In the genomic region with DNA sequence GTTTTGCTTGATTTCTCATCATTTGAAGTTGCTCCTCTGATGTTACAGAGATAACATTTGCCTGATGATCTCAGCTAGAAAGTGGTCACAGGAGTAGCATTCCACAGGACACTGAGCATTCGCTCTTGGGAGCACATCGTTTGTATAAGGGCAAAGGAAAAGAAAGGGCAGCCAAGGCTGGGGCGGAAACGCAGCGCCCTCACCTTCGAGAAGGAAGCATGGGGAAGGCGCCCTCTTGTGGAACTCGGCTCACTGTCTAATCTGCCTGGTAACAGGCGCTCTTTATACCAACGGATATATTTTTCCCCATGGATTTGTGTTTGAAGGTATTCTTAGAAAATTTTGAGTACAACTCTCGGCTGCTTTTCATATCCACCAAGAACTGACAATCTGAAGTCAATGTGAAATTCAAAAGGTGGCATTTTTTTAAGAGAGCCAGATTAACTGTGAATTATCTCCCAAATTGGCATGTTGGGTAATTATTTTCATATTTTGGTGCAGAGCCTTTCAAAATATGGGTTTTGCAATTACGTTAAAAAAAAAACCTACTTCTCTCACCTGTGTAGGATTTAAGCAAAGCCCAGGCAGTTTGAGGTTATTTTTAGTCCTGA, we compare ENCODE assay signal across 8 cellular contexts.
DNase-seq lines count a peak whose midpoint lies in the region; ATAC-seq and TF ChIP-seq lines count a peak whose summit lies in the region.

No MANE protein-coding gene starts in this region.

- H3K27me3 Mint-ChIP-seq in osteocyte (ENCODE audit: unreplicated experiment), result peaks cover 2% of the 10 kb centered on the region

- peaks cover 10% of the 10 kb centered on the region for H3K4me1 Mint-ChIP-seq in osteocyte (ENCODE audit: unreplicated experiment)

- H3K36me3 Mint-ChIP-seq in osteocyte (ENCODE audit: unreplicated experiment), result no peaks in the 10 kb centered on the region

- TF ChIP-seq EP300 in gastroesophageal sphincter (IDR thresholded peaks at IDR 0.05), result no peak

- no peaks in the 10 kb centered on the region for H3K27me3 ChIP-seq in RWPE2 (ENCODE audit: insufficient read depth, poor library complexity, severe bottlenecking)
- H3K27me3 ChIP-seq in gastroesophageal sphincter, result no peaks in the 10 kb centered on the region
- no peaks in the 10 kb centered on the region for H3K27me3 ChIP-seq in tibial artery

- H3K4me3 ChIP-seq in RWPE2 (ENCODE audit: severe bottlenecking) (no peak overlapping the region), gastroesophageal sphincter (no peak overlapping the region), tibial artery (peak overlapping the region in 1 of 2 donors; percentile 2)

- H3K27ac ChIP-seq in RWPE2 (ENCODE audit: poor library complexity, severe bottlenecking) (no peak overlapping the region), gastroesophageal sphincter (peak overlapping the region in 1 of 4 donors; percentile 35), tibial artery (peak overlapping the region; percentile 26 to 35)

- intact Hi-C loops in tibial artery (cut with DNase I; ENCODE audit: low total_unique reads), result loop anchor here (2.0 to 10.0 kb wide), 3 partner anchors 87 to 203 kb away; partner anchors contain the start of gene DYRK2

- H3K9me3 ChIP-seq in RWPE2 (ENCODE audit: severe bottlenecking) (no peaks in the 10 kb centered on the region), gastroesophageal sphincter (no peaks in the 10 kb centered on the region), tibial artery (no peaks in the 10 kb centered on the region)

- DNase-seq in DMS79 (lab: John Stamatoyannopoulos, UW) (peak; percentile 51), LHCN-M2 (ENCODE audit: low read depth) (peak; percentile 82), RWPE2 (ENCODE audit: low spot score) (no peak), osteocyte (ENCODE audit: extremely low spot score, unreplicated experiment) (peak; percentile 88), tibial artery (peak; percentile 90 to 91)
- peak; percentile 60 for DNase-seq in activated gamma-delta T cell treated with anti-CD3 and anti-CD28 coated beads, Interleukin-2, amount 50 U/mL, for 16 hours (ENCODE audit: low read depth)

- H3K36me3 ChIP-seq in RWPE2 (ENCODE audit: low read depth) (no peaks in the 10 kb centered on the region), gastroesophageal sphincter (no peaks in the 10 kb centered on the region), tibial artery (no peaks in the 10 kb centered on the region)

- H3K4me3 Mint-ChIP-seq in osteocyte (ENCODE audit: unreplicated experiment), result no peak overlapping the region

- H3K9me3 Mint-ChIP-seq in osteocyte (ENCODE audit: unreplicated experiment), result no peaks in the 10 kb centered on the region

- ATAC-seq in GM21786 (IDR thresholded peaks at IDR 0.05; ENCODE audit: unreplicated experiment), result peak; percentile 94
- ATAC-seq in RWPE2 (ENCODE audit: low read depth), result peak; percentile 58; the same call in 1 of the 3 replicates
- peak; percentile 92 for ATAC-seq in gastroesophageal sphincter

- H3K4me1 ChIP-seq in RWPE2 (ENCODE audit: insufficient read depth, poor library complexity, severe bottlenecking) (no peaks in the 10 kb centered on the region), gastroesophageal sphincter (peaks cover 5 to 17% (median 7%) of the 10 kb centered on the region in 3 donors), tibial artery (peaks cover 0 to 14% (median 3%) of the 10 kb centered on the region in 4 donors)

- no peak overlapping the region for H3K27ac Mint-ChIP-seq in osteocyte (ENCODE audit: unreplicated experiment)

- 7 to 10% methylated on average over 7 to 10 of the region's 12 CpGs for WGBS in gastroesophageal sphincter (ENCODE audit: low coverage in 1 of 2), 2 donors

- no peak for TF ChIP-seq POLR2A in gastroesophageal sphincter (IDR thresholded peaks at IDR 0.05)

- TF ChIP-seq CTCF in RWPE2 (IDR thresholded peaks at IDR 0.05; ENCODE audit: poor library complexity, severe bottlenecking) (peak; percentile 66), gastroesophageal sphincter (IDR thresholded peaks at IDR 0.05) (peak; percentile 65 to 84 (median 83)), osteocyte (IDR thresholded peaks at IDR 0.05) (peak; percentile 86), tibial artery (IDR thresholded peaks at IDR 0.05) (peak; percentile 70 to 84)
